In genomic region chr1:171263915-171264314, GRCh38 we compare ENCODE assay signal across 26 cellular contexts. TPM values are rescaled to one million over a fixed set of nuclear protein-coding genes. Genes with fewer than 3 reads are reported as not detected.
DNase-seq lines count a peak whose midpoint lies in the region; ATAC-seq and TF ChIP-seq lines count a peak whose summit lies in the region.
"Had no signal": no experiment of that assay in that cellular context is flagged by ENCODE, and none has a peak within 500 bp of the region (broad histone marks: within the 10 kb centered on the region; RNA-seq: fewer than 3 reads in every experiment).

No MANE protein-coding gene starts in this region.

- H3K27me3 ChIP-seq in right cardiac atrium (ENCODE audit: control insufficient read depth, insufficient read depth), result no peaks in the 10 kb centered on the region

- H3K4me3 ChIP-seq in right cardiac atrium (ENCODE audit: low read length), result no peak overlapping the region
- no peak overlapping the region for H3K4me3 ChIP-seq in fibroblast of mammary gland (ENCODE audit: control insufficient read depth, low read depth, low read length)
- H3K4me3 ChIP-seq: MG63 had no signal

- H3K4me3 Mint-ChIP-seq in nephron, result no peak overlapping the region
- H3K4me3 Mint-ChIP-seq in T-helper 2 cell treated with Interferon-gamma antibody and Interleukin-4, amounts not matched to agents 5 μg/mL and 100 μg/mL, for 36 hours, result no peak overlapping the region
- H3K4me3 Mint-ChIP-seq: B cell, CD14-positive monocyte, HFFc6 had no signal

- no peaks in the 10 kb centered on the region for H3K9me3 Mint-ChIP-seq in nephron
- H3K9me3 Mint-ChIP-seq in T-helper 2 cell treated with Interferon-gamma antibody and Interleukin-4, amounts not matched to agents 5 μg/mL and 100 μg/mL, for 36 hours, result no peaks in the 10 kb centered on the region
- H3K9me3 Mint-ChIP-seq: HFFc6 had no signal

- peaks cover 31% of the 10 kb centered on the region for H3K4me1 Mint-ChIP-seq in nephron
- H3K4me1 Mint-ChIP-seq in T-helper 2 cell treated with Interferon-gamma antibody and Interleukin-4, amounts not matched to agents 5 μg/mL and 100 μg/mL, for 36 hours (ENCODE audit: low read depth), result no peaks in the 10 kb centered on the region
- H3K4me1 Mint-ChIP-seq: B cell, CD14-positive monocyte had no signal

- DNase-seq in left ventricle myocardium superior, result no peak
- DNase-seq in right cardiac atrium, result no peak
- peak; percentile 64 for DNase-seq in fibroblast of mammary gland (ENCODE audit: low read depth)
- DNase-seq in NCI-H1417 treated with DMSO at 0.1 percent for 48 hours (lab: John Stamatoyannopoulos, UW), result no peak
- DNase-seq in T-helper 2 cell treated with Interferon-gamma antibody and Interleukin-4, amounts not matched to agents 5 μg/mL and 100 μg/mL, for 36 hours (ENCODE audit: low spot score), result no peak
- DNase-seq in Kasumi-1 (lab: John Stamatoyannopoulos, UW), result no peak
- DNase-seq: 8988T; EL; GF-D8; H7; HFFc6; MG63; NCI-H1048; NCI-H1436; NCI-H1930; NCI-H226; NCI-H510A treated with DMSO at 0.1 percent for 48 hours; NCI-H748 treated with DMSO at 0.1 percent for 48 hours; NK-92 treated with Interleukin-12 subunit alpha and Interleukin-12 subunit beta, amount 100 ng/mL, for 24 hours; SIG-M5 had no signal

- no peak overlapping the region for H3K27ac ChIP-seq in right cardiac atrium (ENCODE audit: low read length)

- WGBS in right cardiac atrium, result 50% methylated on average over 2 of the region's 2 CpGs

- peak overlapping the region; percentile 10 to 95 (median 84) for H3K27ac Mint-ChIP-seq in nephron
- H3K27ac Mint-ChIP-seq in T-helper 2 cell treated with Interferon-gamma antibody and Interleukin-4, amounts not matched to agents 5 μg/mL and 100 μg/mL, for 36 hours, result no peak overlapping the region
- H3K27ac Mint-ChIP-seq: B cell, HFFc6 had no signal

- H3K9me3 ChIP-seq in right cardiac atrium (ENCODE audit: control insufficient read depth, low read length), result no peaks in the 10 kb centered on the region
- H3K9me3 ChIP-seq: MG63 had no signal

- no peak for TF ChIP-seq CTCF in fibroblast of mammary gland (conservative IDR thresholded peaks at IDR 0.05; ENCODE audit: control insufficient read depth, insufficient read depth, low read depth, low read length)
- no peak for TF ChIP-seq CTCF in nephron (IDR thresholded peaks at IDR 0.05; ENCODE audit: unreplicated experiment in 3 of 3)

- H3K36me3 Mint-ChIP-seq in nephron (ENCODE audit: low read depth), result no peaks in the 10 kb centered on the region
- no peaks in the 10 kb centered on the region for H3K36me3 Mint-ChIP-seq in T-helper 2 cell treated with Interferon-gamma antibody and Interleukin-4, amounts not matched to agents 5 μg/mL and 100 μg/mL, for 36 hours (ENCODE audit: low read depth)
- H3K36me3 Mint-ChIP-seq: CD14-positive monocyte had no signal

- H3K27me3 Mint-ChIP-seq in nephron (ENCODE audit: low read depth), result no peaks in the 10 kb centered on the region
- no peaks in the 10 kb centered on the region for H3K27me3 Mint-ChIP-seq in T-helper 2 cell treated with Interferon-gamma antibody and Interleukin-4, amounts not matched to agents 5 μg/mL and 100 μg/mL, for 36 hours (ENCODE audit: low read depth)

- peak; percentile 50 for ATAC-seq in left ventricle myocardium superior
- no peak for ATAC-seq in right cardiac atrium
- ATAC-seq: Panc1, SK-N-SH treated with all-trans-retinoic acid at 6 μM for 48 hours had no signal

- H3K4me1 ChIP-seq in right cardiac atrium (ENCODE audit: control insufficient read depth, insufficient read depth, low read length), result no peaks in the 10 kb centered on the region

- intact Hi-C loops in left ventricle myocardium superior (cut with micrococcal nuclease) (no loop called here), right cardiac atrium (cut with DNase I) (no loop called here)

RNA-seq across cellular contexts. Expression of gene FMO1, which starts 15.6 kb away (rescaled TPM):
- 0.59 TPM for total RNA-seq in left ventricle myocardium superior
- under 1 TPM in 3 of 4 donors, not detected in 1; 0.21 to 0.60 (median 0.25) TPM for total RNA-seq in right cardiac atrium
- polyA plus RNA-seq in right cardiac atrium, result 0.61 TPM
- total RNA-seq: B cell, H7, HFFc6, LHCN-M2 had no signal
- polyA plus RNA-seq: CD14-positive monocyte had no signal

RNA-seq across cellular contexts. Expression of gene FMO4, which starts 50.1 kb away (rescaled TPM):
- total RNA-seq in left ventricle myocardium superior (2.2 TPM), right cardiac atrium (1 to 10 TPM; 2.8 to 6.3 (median 4.1) TPM)
- 5.5 TPM for polyA plus RNA-seq in right cardiac atrium
